Comparison of ENCODE assay signal across 2 cellular contexts in the genomic region with DNA sequence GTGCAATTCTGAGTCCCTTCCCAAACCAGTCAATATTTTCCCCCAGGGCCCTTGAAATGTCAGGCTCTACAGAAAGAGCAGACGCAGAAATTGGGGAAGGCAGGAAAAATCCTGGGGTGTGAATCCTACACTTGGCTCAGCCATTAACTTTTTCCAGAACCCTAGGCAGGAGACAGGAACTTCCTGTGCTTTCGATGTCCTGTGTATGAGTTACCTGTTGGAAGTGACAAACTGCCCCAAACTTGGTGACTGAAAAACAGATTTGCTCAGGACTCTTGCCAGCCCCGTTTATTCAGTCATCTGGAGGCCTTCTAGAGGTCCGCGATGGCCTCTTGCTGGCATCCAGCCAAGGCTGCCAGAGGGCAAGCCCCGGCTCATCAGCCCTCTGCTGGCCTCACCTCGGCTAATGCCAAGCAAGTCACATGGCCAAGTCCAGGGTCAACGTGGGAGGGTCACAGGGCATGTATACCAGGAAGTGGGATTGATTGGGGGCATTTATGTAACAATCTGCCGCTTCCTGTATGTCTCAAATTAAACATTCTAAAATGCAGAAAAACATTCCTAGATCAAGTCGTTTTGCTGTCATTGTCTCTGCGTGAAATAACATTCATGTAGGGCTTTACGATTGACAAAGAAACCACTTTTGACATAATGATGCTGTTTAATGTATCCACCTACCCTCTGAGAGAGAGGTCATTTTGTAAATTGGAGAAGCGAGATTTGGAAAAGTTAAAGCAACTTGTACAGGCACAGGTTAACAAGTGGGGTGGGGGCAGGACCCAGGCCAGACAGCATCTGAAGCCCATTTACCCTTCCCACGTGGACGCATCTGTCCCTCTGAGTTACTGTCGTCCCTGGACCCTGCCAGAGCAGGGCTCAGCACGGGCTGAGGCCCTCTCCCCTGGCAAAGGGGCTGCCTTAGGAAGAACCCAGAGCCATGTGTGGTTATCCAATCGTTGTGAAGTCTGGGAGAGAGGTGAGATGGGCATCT.
TF ChIP-seq lines count a peak whose summit lies in the region.

No MANE protein-coding gene starts in this region.

TF ChIP-seq in GM23338, 12 proteins besides CTCF, POLR2A, EP300 and RAD21:
- TF ChIP-seq STAT1 (IDR thresholded peaks at IDR 0.05; ENCODE audit: unreplicated experiment) = no peak
- no peak for TF ChIP-seq ZNF331 (CRISPR knock-in tag; IDR thresholded peaks at IDR 0.05; ENCODE audit: low read depth)

TF ChIP-seq in H1, 55 proteins besides CTCF, POLR2A, EP300 and RAD21:
- TF ChIP-seq JUND (IDR thresholded peaks at IDR 0.05; ENCODE audit: low read length) = no peak
- TF ChIP-seq SIN3A (conservative IDR thresholded peaks at IDR 0.05 in 1 of 2, IDR thresholded peaks at IDR 0.05 in 1 of 2; ENCODE audit: low read depth in 1 of 2, low read length in 2 of 2) = no peak
- no peak for TF ChIP-seq YY1 (IDR thresholded peaks at IDR 0.05; ENCODE audit: low read depth, low read length)
- TF ChIP-seq KDM4A (IDR thresholded peaks at IDR 0.05; ENCODE audit: low read depth, low read length, severe bottlenecking) = no peak
- no peak for TF ChIP-seq NRF1 (IDR thresholded peaks at IDR 0.05; ENCODE audit: low read depth, low read length)
- TF ChIP-seq USF2 (IDR thresholded peaks at IDR 0.05; ENCODE audit: low read length) = no peak
- TF ChIP-seq, protein P1, sequence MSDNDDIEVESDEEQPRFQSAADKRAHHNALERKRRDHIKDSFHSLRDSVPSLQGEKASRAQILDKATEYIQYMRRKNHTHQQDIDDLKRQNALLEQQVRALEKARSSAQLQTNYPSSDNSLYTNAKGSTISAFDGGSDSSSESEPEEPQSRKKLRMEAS (IDR thresholded peaks at IDR 0.05) = no peak
- no peak for TF ChIP-seq EGR1 (IDR thresholded peaks at IDR 0.05; ENCODE audit: borderline replicate concordance, low read depth, low read length)
- TF ChIP-seq RFX5 (IDR thresholded peaks at IDR 0.05; ENCODE audit: borderline replicate concordance, low read depth, low read length) = no peak
- no peak for TF ChIP-seq SP1 (IDR thresholded peaks at IDR 0.05; ENCODE audit: low read depth, low read length)
- no peak for TF ChIP-seq BACH1 (IDR thresholded peaks at IDR 0.05; ENCODE audit: low read length)
- TF ChIP-seq HDAC6 (IDR thresholded peaks at IDR 0.05; ENCODE audit: low read depth, low read length) = no peak
- TF ChIP-seq TAF1 (IDR thresholded peaks at IDR 0.05; ENCODE audit: low read depth, low read length) = no peak
- TF ChIP-seq SAP30 (IDR thresholded peaks at IDR 0.05; ENCODE audit: insufficient read depth, insufficient replicate concordance, low read length) = no peak
- TF ChIP-seq CBX8 (IDR thresholded peaks at IDR 0.05; ENCODE audit: borderline replicate concordance, low read depth, low read length) = no peak
- no peak for TF ChIP-seq ATF2 (IDR thresholded peaks at IDR 0.05; ENCODE audit: low read length)
- TF ChIP-seq CHD2 (IDR thresholded peaks at IDR 0.05; ENCODE audit: low read length) = no peak
- no peak for TF ChIP-seq CEBPB (IDR thresholded peaks at IDR 0.05; ENCODE audit: low read depth, low read length)
- no peak for TF ChIP-seq BCL11A (IDR thresholded peaks at IDR 0.05; ENCODE audit: low read depth in 2 of 2, low read length in 2 of 2)
